26 cellular contexts compared by ENCODE assay signal in the genomic region with DNA sequence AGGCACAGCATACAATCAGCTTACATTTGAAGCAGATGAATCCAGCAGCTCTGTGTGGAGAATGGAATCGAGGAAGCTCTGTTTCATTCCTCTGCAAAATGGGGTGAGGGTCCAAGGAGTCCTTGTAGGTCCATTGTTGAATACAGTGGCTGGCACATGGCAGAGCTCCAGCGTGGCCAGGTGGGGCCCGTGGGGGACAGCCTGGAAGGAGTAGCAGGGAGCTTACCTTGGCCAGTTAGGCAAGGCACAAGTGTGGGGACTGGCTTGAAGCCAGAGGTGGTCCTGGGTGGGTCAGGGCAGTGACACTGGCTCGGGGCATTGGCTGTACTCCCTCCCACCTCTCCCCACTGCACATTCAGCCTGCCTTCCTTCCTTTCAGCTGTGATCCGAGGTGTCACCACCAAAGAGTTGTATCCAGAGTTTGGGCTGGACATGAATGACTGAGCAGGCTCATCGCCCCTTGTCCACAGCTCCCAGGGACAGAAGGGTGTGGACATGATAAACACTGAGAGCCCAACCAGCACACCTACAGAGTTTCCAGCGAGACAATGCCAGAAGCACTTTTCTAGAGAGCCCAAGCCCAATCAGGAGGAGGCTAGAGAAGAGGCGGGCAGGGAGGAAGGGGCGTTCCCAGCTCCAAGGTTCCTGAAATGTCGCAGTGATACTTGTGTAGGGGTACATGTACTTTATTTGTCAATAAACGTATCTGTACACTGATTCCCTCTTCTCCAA.
"Had no signal": no experiment of that assay in that cellular context is flagged by ENCODE, and none has a peak within 500 bp of the region (broad histone marks: within the 10 kb centered on the region; RNA-seq: fewer than 3 reads in every experiment).

No MANE protein-coding gene starts in this region.

- DNase-seq: activated CD4-positive, alpha-beta T cell treated with anti-CD3 and anti-CD28 coated beads, Interleukin-2, amount 10 ng/mL, durations not matched to agents 24 days and 14 days; activated CD4-positive, CD25-positive, alpha-beta regulatory T cell treated with anti-CD3 and anti-CD28 coated beads, Interleukin-2, amount 50 U/mL, for 72 hours; activated CD8-positive, alpha-beta T cell treated with anti-CD3 and anti-CD28 coated beads for 36 hours; activated naive CD4-positive, alpha-beta T cell; activated T-cell treated with anti-CD3 and anti-CD28 coated beads, Interleukin-2, amount 50 U/mL, for 48 hours; central memory CD4-positive, alpha-beta T cell; foreskin keratinocyte; heart left ventricle; hypothalamus; immature natural killer cell; naive B cell; occipital lobe; stimulated activated CD4-positive, alpha-beta T cell treated with anti-CD3 and anti-CD28 coated beads, Interleukin-1b, Interleukin-23, amount 100 ng/mL, for 48 hours; stimulated activated CD4-positive, alpha-beta T cell treated with anti-CD3 and anti-CD28 coated beads, Interleukin-4, amount 100 ng/mL, for 4 hours; stimulated activated CD8-positive, alpha-beta memory T cell treated with anti-CD3 and anti-CD28 coated beads, Interleukin-4, amount 100 ng/mL, for 48 hours; stimulated activated naive CD8-positive, alpha-beta T cell treated with anti-CD3 and anti-CD28 coated beads, Interleukin-15, amount 100 ng/mL, for 72 hours; T1000; WERI-Rb-1 had no signal

- ATAC-seq: activated CD8-positive, alpha-beta T cell treated with anti-CD3 and anti-CD28 coated beads for 36 hours; activated naive CD4-positive, alpha-beta T cell treated with anti-CD3 and anti-CD28 coated beads, Interleukin-2, amount 50 U/mL, for 72 hours; foreskin keratinocyte; heart left ventricle; stimulated activated memory B cell treated with anti-CD40 and anti-IgM and Interleukin-4, amounts not matched to agents 10 μg/mL and 1 μg/mL and 100 μg/mL, for 72 hours; stimulated activated naive CD8-positive, alpha-beta T cell treated with anti-CD3 and anti-CD28 coated beads, Interleukin-15, amount 100 ng/mL, for 72 hours had no signal

- H3K4me1 ChIP-seq: breast epithelium, foreskin keratinocyte had no signal

- H3K36me3 Mint-ChIP-seq: activated naive CD4-positive, alpha-beta T cell treated with anti-CD3 and anti-CD28 coated beads, Interleukin-2, amount 50 U/mL, for 72 hours had no signal

- H3K4me1 Mint-ChIP-seq: activated CD4-positive, alpha-beta T cell treated with anti-CD3 and anti-CD28 coated beads, Interleukin-2, amount 10 ng/mL, durations not matched to agents 24 days and 14 days; immature natural killer cell; mesothelial cell of epicardium; neural crest cell; stimulated activated naive CD8-positive, alpha-beta T cell treated with anti-CD3 and anti-CD28 coated beads, Interleukin-15, amount 100 ng/mL, for 72 hours had no signal

- H3K27ac Mint-ChIP-seq: activated CD4-positive, alpha-beta T cell treated with anti-CD3 and anti-CD28 coated beads, Interleukin-2, amount 10 ng/mL, durations not matched to agents 24 days and 14 days; activated CD8-positive, alpha-beta T cell treated with anti-CD3 and anti-CD28 coated beads for 36 hours; activated naive CD4-positive, alpha-beta T cell treated with anti-CD3 and anti-CD28 coated beads, Interleukin-2, amount 50 U/mL, for 72 hours; mesothelial cell of epicardium; stimulated activated memory B cell treated with anti-CD40 and anti-IgM and Interleukin-4, amounts not matched to agents 10 μg/mL and 1 μg/mL and 100 μg/mL, for 72 hours had no signal

- H3K4me3 Mint-ChIP-seq: activated CD4-positive, alpha-beta T cell treated with anti-CD3 and anti-CD28 coated beads, Interleukin-2, amount 10 ng/mL, durations not matched to agents 24 days and 14 days; activated CD8-positive, alpha-beta T cell treated with anti-CD3 and anti-CD28 coated beads for 36 hours; immature natural killer cell; mesothelial cell of epicardium; neural crest cell; stimulated activated memory B cell treated with anti-CD40 and anti-IgM and Interleukin-4, amounts not matched to agents 10 μg/mL and 1 μg/mL and 100 μg/mL, for 72 hours; stimulated activated naive CD8-positive, alpha-beta T cell treated with anti-CD3 and anti-CD28 coated beads, Interleukin-15, amount 100 ng/mL, for 72 hours had no signal

- H3K4me3 ChIP-seq: breast epithelium, esophagus muscularis mucosa, heart left ventricle, right atrium auricular region, smooth muscle cell had no signal

- H3K9me3 Mint-ChIP-seq: activated CD4-positive, alpha-beta T cell treated with anti-CD3 and anti-CD28 coated beads, Interleukin-2, amount 10 ng/mL, durations not matched to agents 24 days and 14 days; activated CD8-positive, alpha-beta T cell treated with anti-CD3 and anti-CD28 coated beads for 36 hours; activated naive CD4-positive, alpha-beta T cell treated with anti-CD3 and anti-CD28 coated beads, Interleukin-2, amount 50 U/mL, for 72 hours; immature natural killer cell; mesothelial cell of epicardium; naive B cell; neural crest cell; stimulated activated memory B cell treated with anti-CD40 and anti-IgM and Interleukin-4, amounts not matched to agents 10 μg/mL and 1 μg/mL and 100 μg/mL, for 72 hours; stimulated activated naive CD8-positive, alpha-beta T cell treated with anti-CD3 and anti-CD28 coated beads, Interleukin-15, amount 100 ng/mL, for 72 hours had no signal

- H3K27me3 ChIP-seq: breast epithelium, esophagus muscularis mucosa, foreskin keratinocyte, heart left ventricle, right atrium auricular region had no signal

- H3K27ac ChIP-seq: breast epithelium, esophagus muscularis mucosa, foreskin keratinocyte, heart left ventricle, right atrium auricular region, WERI-Rb-1 had no signal

- H3K9me3 ChIP-seq: breast epithelium, esophagus muscularis mucosa, heart left ventricle, right atrium auricular region had no signal

- H3K36me3 ChIP-seq: breast epithelium had no signal

- H3K27me3 Mint-ChIP-seq: activated CD4-positive, alpha-beta T cell treated with anti-CD3 and anti-CD28 coated beads, Interleukin-2, amount 10 ng/mL, durations not matched to agents 24 days and 14 days; activated CD8-positive, alpha-beta T cell treated with anti-CD3 and anti-CD28 coated beads for 36 hours; naive B cell; stimulated activated memory B cell treated with anti-CD40 and anti-IgM and Interleukin-4, amounts not matched to agents 10 μg/mL and 1 μg/mL and 100 μg/mL, for 72 hours; stimulated activated naive CD8-positive, alpha-beta T cell treated with anti-CD3 and anti-CD28 coated beads, Interleukin-15, amount 100 ng/mL, for 72 hours had no signal

- H3K4me2 ChIP-seq: smooth muscle cell had no signal
